ENCODE assay signal across 8 cellular contexts in the genomic region with DNA sequence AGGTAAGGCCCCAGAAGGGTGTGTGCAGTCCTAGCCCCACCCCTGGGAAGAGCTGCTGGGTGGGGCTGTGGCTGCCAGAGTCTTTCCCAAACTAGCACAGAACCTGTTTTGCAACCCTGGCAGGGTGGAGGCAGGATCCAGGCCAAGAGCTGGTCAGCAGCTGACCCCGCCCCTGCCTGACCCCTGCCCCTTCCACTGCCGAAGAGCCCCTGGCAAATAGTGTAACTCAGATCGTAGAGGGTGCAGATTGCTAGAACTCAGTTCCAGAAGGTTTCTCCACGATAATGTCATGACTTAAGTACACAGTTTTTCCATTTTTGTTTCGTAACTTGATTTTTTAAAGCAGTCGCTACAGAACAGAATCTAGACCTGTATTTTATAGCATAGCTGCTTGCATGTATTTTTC. TPM values are rescaled to one million over a fixed set of nuclear protein-coding genes. Genes with fewer than 3 reads are reported as not detected.
A peak's percentile ranks its signal among the peaks of the same experiment; 100 is the strongest.
DNase-seq lines count a peak whose midpoint lies in the region; ATAC-seq and TF ChIP-seq lines count a peak whose summit lies in the region.

No MANE protein-coding gene starts in this region.

- H3K9me3 ChIP-seq in mammary epithelial cell (replicated peaks; ENCODE audit: insufficient read depth, low read length) (no peaks in the 10 kb centered on the region), right lobe of liver (no peaks in the 10 kb centered on the region), tibial nerve (no peaks in the 10 kb centered on the region)

- H3K36me3 Mint-ChIP-seq in stimulated activated naive CD8-positive, alpha-beta T cell treated with anti-CD3 and anti-CD28 coated beads, Interleukin-15, Interleukin-2, amounts not matched to agents 100 ng/mL and 50 ng/mL, for 24 hours (ENCODE audit: low read depth): peaks cover 13% of the 10 kb centered on the region

- CTCF ChIA-PET in mammary epithelial cell (lab: Charles Lee; ENCODE audit: low non-redundant PET): interaction anchor here (0.6 kb wide), 1 partner anchor 44 kb away, joined by 9 read pairs; no protein-coding TSS in a partner anchor

- DNase-seq in stimulated activated naive CD8-positive, alpha-beta T cell treated with anti-CD3 and anti-CD28 coated beads, Interleukin-15, Interleukin-2, amounts not matched to agents 100 U/mL and 50 U/mL, for 24 hours: no peak
- DNase-seq in mammary epithelial cell: peak; percentile 81
- peak; percentile 85 to 95 (median 91) for DNase-seq in right lobe of liver
- DNase-seq in tibial nerve (ENCODE audit: low spot score in 2 of 2): peak; percentile 70 to 76
- no peak for DNase-seq in GM13977 (ENCODE audit: low spot score)
- DNase-seq in kidney glomerular epithelial cell (lab: John Stamatoyannopoulos, UW): no peak

- no peak overlapping the region for H2AFZ ChIP-seq in mammary epithelial cell (ENCODE audit: low read depth, low read length)

- in situ Hi-C loops in mammary epithelial cell (cut with MboI; ENCODE audit: low sequenced_read_pairs in 2 of 2): loop anchor here in 1 of 2 donors (5.0 kb wide), 1 partner anchor 86 kb away; no protein-coding TSS in a partner anchor
- in situ Hi-C loops in GM13977 (cut with MboI; ENCODE audit: low pct_unique_long_range_greater_than_20kb, low sequenced_read_pairs, unreplicated experiment): no loop called here

- H3K36me3 ChIP-seq in mammary epithelial cell (ENCODE audit: insufficient read depth, low read length): peaks cover 8% of the 10 kb centered on the region
- peaks cover 11 to 19% (median 12%) of the 10 kb centered on the region in 4 donors for H3K36me3 ChIP-seq in right lobe of liver
- peaks cover 0 to 40% (median 8%) of the 10 kb centered on the region in 3 donors for H3K36me3 ChIP-seq in tibial nerve

- peak overlapping the region; percentile 77 for H3K4me2 ChIP-seq in mammary epithelial cell (ENCODE audit: insufficient read depth, low read depth, low read length)

- H3K27ac ChIP-seq in mammary epithelial cell (ENCODE audit: insufficient read depth, low read depth, low read length) (peak overlapping the region; percentile 70), right lobe of liver (peak overlapping the region; percentile 58 to 72 (median 61)), tibial nerve (peak overlapping the region; percentile 70 to 99 (median 84))

- BruUV-seq in mammary epithelial cell (replicated peaks; lab: Mats Ljungman, UMichigan): no TSS peak

- peaks cover 3% of the 10 kb centered on the region for H4K20me1 ChIP-seq in mammary epithelial cell (ENCODE audit: insufficient read depth, low read length)

- peak overlapping the region in 1 of 3 experiments; percentile 1 for H3K4me3 ChIP-seq in mammary epithelial cell (replicated peaks in 1 of 3; ENCODE audit: insufficient read depth in 1 of 3, low read depth in 2 of 3, low read length in 3 of 3)
- peak overlapping the region in 1 of 3 donors; percentile 25 for H3K4me3 ChIP-seq in right lobe of liver
- H3K4me3 ChIP-seq in tibial nerve: peak overlapping the region; percentile 11 to 35 (median 30)

- H3K4me1 ChIP-seq in mammary epithelial cell (ENCODE audit: insufficient read depth, low read length): peaks cover 70% of the 10 kb centered on the region
- H3K4me1 ChIP-seq in right lobe of liver: peaks cover 2 to 59% (median 38%) of the 10 kb centered on the region in 4 donors
- peaks cover 7 to 79% (median 70%) of the 10 kb centered on the region in 4 donors for H3K4me1 ChIP-seq in tibial nerve

- H3K9ac ChIP-seq in mammary epithelial cell (ENCODE audit: insufficient read depth, low read length): peak overlapping the region; percentile 50

- intact Hi-C loops in mammary epithelial cell (cut with micrococcal nuclease): loop anchor here (1.0 to 5.0 kb wide), 3 partner anchors 14 to 84 kb away; no protein-coding TSS in a partner anchor
- intact Hi-C loops in right lobe of liver (cut with DNase I): no loop called here

- TF ChIP-seq POLR2A in right lobe of liver (IDR thresholded peaks at IDR 0.05): peak; percentile 35
- TF ChIP-seq POLR2A in tibial nerve (IDR thresholded peaks at IDR 0.05): no peak

- H3K9me3 Mint-ChIP-seq in stimulated activated naive CD8-positive, alpha-beta T cell treated with anti-CD3 and anti-CD28 coated beads, Interleukin-15, Interleukin-2, amounts not matched to agents 100 ng/mL and 50 ng/mL, for 24 hours: no peaks in the 10 kb centered on the region

- dilution Hi-C loops in mammary epithelial cell (cut with HindIII; ENCODE audit: low sequenced_read_pairs): no loop called here

- no peak for TF ChIP-seq CTCF in mammary epithelial cell (conservative IDR thresholded peaks at IDR 0.05 in 1 of 2, IDR thresholded peaks at IDR 0.05 in 1 of 2; ENCODE audit: extremely low read depth in 1 of 2, insufficient read depth in 1 of 2, low read depth in 1 of 2, low read length in 2 of 2)
- no peak for TF ChIP-seq CTCF in right lobe of liver (IDR thresholded peaks at IDR 0.05)
- no peak for TF ChIP-seq CTCF in tibial nerve (IDR thresholded peaks at IDR 0.05)
- TF ChIP-seq CTCF in GM13977 (IDR thresholded peaks at IDR 0.05; ENCODE audit: extremely low read depth, insufficient read depth, missing control alignments): no peak

- H3K79me2 ChIP-seq in mammary epithelial cell (ENCODE audit: insufficient read depth, low read length): peaks cover 93% of the 10 kb centered on the region

- 7% methylated on average over 2 of the region's 6 CpGs for WGBS in mammary epithelial cell (ENCODE audit: low coverage, missing lambda C conversion rate)
- WGBS in right lobe of liver (ENCODE audit: insufficient coverage, low coverage, low lambda C conversion rate, missing lambda C conversion rate): 15% methylated on average over 4 of the region's 6 CpGs
- WGBS in tibial nerve, 2 donors: 3 to 5% methylated on average over 6 of the region's 6 CpGs

- H3K27ac Mint-ChIP-seq in stimulated activated naive CD8-positive, alpha-beta T cell treated with anti-CD3 and anti-CD28 coated beads, Interleukin-15, Interleukin-2, amounts not matched to agents 100 ng/mL and 50 ng/mL, for 24 hours: peak overlapping the region; percentile 94

- ATAC-seq in stimulated activated naive CD8-positive, alpha-beta T cell treated with anti-CD3 and anti-CD28 coated beads, Interleukin-15, Interleukin-2, amounts not matched to agents 100 U/mL and 50 U/mL, for 24 hours: no peak
- ATAC-seq in right lobe of liver (peak; percentile 85 to 90 (median 89)), GM21529 (IDR thresholded peaks at IDR 0.05; ENCODE audit: unreplicated experiment) (no peak)

- no peaks in the 10 kb centered on the region for H3K27me3 Mint-ChIP-seq in stimulated activated naive CD8-positive, alpha-beta T cell treated with anti-CD3 and anti-CD28 coated beads, Interleukin-15, Interleukin-2, amounts not matched to agents 100 ng/mL and 50 ng/mL, for 24 hours

- H3K4me3 Mint-ChIP-seq in stimulated activated naive CD8-positive, alpha-beta T cell treated with anti-CD3 and anti-CD28 coated beads, Interleukin-15, Interleukin-2, amounts not matched to agents 100 ng/mL and 50 ng/mL, for 24 hours: peak overlapping the region; percentile 76

- peaks cover 65% of the 10 kb centered on the region for H3K4me1 Mint-ChIP-seq in stimulated activated naive CD8-positive, alpha-beta T cell treated with anti-CD3 and anti-CD28 coated beads, Interleukin-15, Interleukin-2, amounts not matched to agents 100 ng/mL and 50 ng/mL, for 24 hours (ENCODE audit: low read depth)

- H3K27me3 ChIP-seq in mammary epithelial cell (ENCODE audit: insufficient read depth, low read length): no peaks in the 10 kb centered on the region
- H3K27me3 ChIP-seq in right lobe of liver: no peaks in the 10 kb centered on the region
- H3K27me3 ChIP-seq in tibial nerve: no peaks in the 10 kb centered on the region

- peak; percentile 3 to 60 for TF ChIP-seq EP300 in tibial nerve (IDR thresholded peaks at IDR 0.05)

RNA-seq across cellular contexts. Expression of a gene that starts 26.7 kb away (rescaled TPM):
- 10 to 100 TPM; 15.7 to 30.5 TPM for total RNA-seq in mammary epithelial cell
- 17.0 TPM for polyA plus RNA-seq in mammary epithelial cell
- 33.6 TPM for polyA minus RNA-seq in mammary epithelial cell
- 1 to 10 TPM; 1.7 to 7.6 (median 3.7) TPM for total RNA-seq in right lobe of liver
- total RNA-seq in tibial nerve: 10 to 100 TPM; 21.2 to 43.5 (median 34.2) TPM

Comparison
In these comparisons a context has a peak if more than half of its experiments do, and no peak if none do; other contexts are left out.
1. ATAC-seq: peak in right lobe of liver (4 of 4); none in stimulated activated naive CD8-positive, alpha-beta T cell treated with anti-CD3 and anti-CD28 coated beads, Interleukin-15, Interleukin-2, amounts not matched to agents 100 U/mL and 50 U/mL, for 24 hours (single experiment) and GM21529 (single experiment).
2. DNase-seq: peak in mammary epithelial cell (single experiment), right lobe of liver (3 of 3) and tibial nerve (2 of 2); none in stimulated activated naive CD8-positive, alpha-beta T cell treated with anti-CD3 and anti-CD28 coated beads, Interleukin-15, Interleukin-2, amounts not matched to agents 100 U/mL and 50 U/mL, for 24 hours (single experiment), GM13977 (single experiment) and kidney glomerular epithelial cell (single experiment).
3. Peak in every context shown above with its lines, with median percentiles within 50 percentile points of each other: H3K27ac ChIP-seq.